In the genomic region with DNA sequence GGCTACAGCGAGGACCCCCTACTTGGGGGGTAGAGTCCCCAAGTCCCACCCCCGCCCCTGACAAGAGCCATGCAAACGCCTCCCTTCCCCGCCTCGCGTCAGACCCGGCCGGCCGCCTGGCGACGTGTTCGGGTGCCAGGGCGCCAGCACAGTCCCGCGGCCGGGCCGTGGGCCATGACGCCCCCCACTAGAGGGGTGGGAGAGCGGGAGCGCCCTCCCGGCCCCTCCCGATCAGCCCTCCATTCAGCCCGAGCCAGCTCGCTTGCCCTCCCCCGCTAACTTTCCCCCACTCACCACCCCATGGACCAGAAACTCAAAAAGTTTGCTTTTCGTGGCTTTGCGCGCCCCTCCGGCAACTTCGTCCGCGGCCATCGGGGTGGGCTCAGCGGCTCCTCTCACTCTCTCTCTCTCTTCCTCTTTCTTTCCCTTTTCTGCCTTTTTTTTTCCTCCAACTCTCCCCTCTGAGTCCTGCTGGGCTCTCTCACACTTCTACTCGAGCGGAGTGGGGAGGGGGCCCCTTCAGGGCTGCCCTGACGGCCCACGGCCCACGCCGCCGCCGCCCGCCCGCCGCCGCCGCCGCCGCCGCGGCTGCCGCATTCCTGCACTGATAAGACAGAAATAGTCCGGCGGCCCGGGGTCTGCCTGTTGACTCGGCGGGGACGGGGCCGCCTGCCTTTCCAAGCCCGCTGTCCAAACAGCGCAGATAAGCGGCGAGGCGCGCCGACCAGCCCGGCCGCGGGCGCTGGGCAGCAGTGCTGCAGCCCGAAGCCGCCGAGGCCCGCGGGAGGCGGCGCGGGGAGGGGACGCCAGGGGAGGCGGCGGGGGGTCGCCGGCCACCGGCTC, we compare ENCODE assay signal across 9 cellular contexts. TPM values are rescaled to one million over a fixed set of nuclear protein-coding genes. Genes with fewer than 3 reads are reported as not detected.
DNase-seq lines count a peak whose midpoint lies in the region; ATAC-seq, FAIRE-seq and TF ChIP-seq lines count a peak whose summit lies in the region.
"Had no signal": no experiment of that assay in that cellular context is flagged by ENCODE, and none has a peak within 500 bp of the region (broad histone marks: within the 10 kb centered on the region; RNA-seq: fewer than 3 reads in every experiment).

TSS of gene SMARCD3 (minus strand) at position 504 of the 843 bp plus-strand sequence. CDS start at position 372, 132 bp downstream.

- TF ChIP-seq CTCF in K562 (IDR thresholded peaks at IDR 0.05 in 2 of 3, conservative IDR thresholded peaks at IDR 0.05 in 1 of 3; ENCODE audit: insufficient read depth in 2 of 3, low read depth in 1 of 3, low read length in 3 of 3) (no peak), psoas muscle (IDR thresholded peaks at IDR 0.05) (no peak), GM13977 (IDR thresholded peaks at IDR 0.05; ENCODE audit: extremely low read depth, insufficient read depth, missing control alignments) (no peak)

- TF ChIP-seq EP300 in K562 (IDR thresholded peaks at IDR 0.05; ENCODE audit: low read length) = no peak

- no peak for TF ChIP-seq RAD21 in K562 (CRISPR knock-in tag; conservative IDR thresholded peaks at IDR 0.05 in 1 of 2, IDR thresholded peaks at IDR 0.05 in 1 of 2)

- H3K27ac ChIP-seq in K562 (ENCODE audit: extremely low read depth, low read depth, low read length) = no peak within 1 kb of the TSS
- H3K27ac ChIP-seq in psoas muscle = peak within 1 kb of the TSS; percentile 100

- H3K36me3 ChIP-seq in K562 (ENCODE audit: control insufficient read depth, insufficient read depth, low read length) (no peaks in the 10 kb centered on the region), psoas muscle (ENCODE audit: insufficient read depth in 1 of 2, low read depth in 1 of 2) (peaks cover 0 to 7% of the 10 kb centered on the region in 2 donors)

- H3K4me2 ChIP-seq in K562 (ENCODE audit: insufficient read depth, low read length) = peak within 1 kb of the TSS; percentile 66

- H3K4me3 ChIP-seq in K562 = peak within 1 kb of the TSS; percentile 32
- peak within 1 kb of the TSS; percentile 35 for H3K4me3 ChIP-seq in iPS-11a (ENCODE audit: low read depth, low read length)
- peak within 1 kb of the TSS; percentile 88 for H3K4me3 ChIP-seq in psoas muscle

- POLR2A ChIA-PET in K562 (lab: Yijun Ruan, JAX) = interaction anchor here (0.6 to 1.4 kb wide), 3 partner anchors 13 to 28 kb away, joined by 3 to 4 read pairs (median 3); no protein-coding TSS in a partner anchor

- H3K9me3 ChIP-seq in K562 (replicated peaks; ENCODE audit: control insufficient read depth, insufficient read depth, low read depth, low read length) = no peaks in the 10 kb centered on the region
- no peaks in the 10 kb centered on the region for H3K9me3 ChIP-seq in psoas muscle

- 2% methylated on average over 64 of the region's 84 CpGs for WGBS in K562 (ENCODE audit: insufficient coverage, low coverage, missing lambda C conversion rate)
- WGBS in psoas muscle, 3 donors = 0 to 1% (median 0%) methylated on average over 46 to 84 of the region's 84 CpGs

- ATAC-seq in K562 (peak; percentile 43), psoas muscle (peak in 2 of 4 donors; percentile 27 to 30)

- in situ Hi-C loops in K562 (cut with MboI) (no loop called here), GM13977 (cut with MboI; ENCODE audit: low pct_unique_long_range_greater_than_20kb, low sequenced_read_pairs, unreplicated experiment) (no loop called here)

- TF ChIP-seq POLR2A in K562 (conservative IDR thresholded peaks at IDR 0.05) = no peak

- peaks cover 8% of the 10 kb centered on the region for H3K9me1 ChIP-seq in K562 (ENCODE audit: control insufficient read depth, insufficient read depth, low read length)

- peak within 1 kb of the TSS; percentile 91 for H2AFZ ChIP-seq in K562 (ENCODE audit: low read depth, low read length)

- intact Hi-C loops in K562 (cut with micrococcal nuclease) = loop anchor here (1.0 kb wide), 1 partner anchor 102 kb away; no protein-coding TSS in a partner anchor
- intact Hi-C loops in psoas muscle (cut with DNase I) = no loop called here

- no peaks in the 10 kb centered on the region for H3K79me2 ChIP-seq in K562 (ENCODE audit: control insufficient read depth, insufficient read depth, low read length)

- CTCF ChIA-PET in K562 (lab: Yijun Ruan, JAX; ENCODE audit: low intra/inter-chr PET ratio) = interaction anchor here (0.5 to 1.6 kb wide), 2 partner anchors 22 to 55 kb away, joined by 3 to 11 read pairs; no protein-coding TSS in a partner anchor

- peak; percentile 46 for FAIRE-seq in K562 (lab: Jason Lieb, UNC)
- FAIRE-seq: colon had no signal

- H3K27me3 ChIP-seq in K562 (ENCODE audit: control insufficient read depth in 2 of 2, insufficient read depth in 2 of 2, low read length in 2 of 2) = peaks cover 18 to 50% of the 10 kb centered on the region in 2 experiments; a peak in 4 of 5 replicates
- no peaks in the 10 kb centered on the region for H3K27me3 ChIP-seq in psoas muscle (ENCODE audit: insufficient read depth in 3 of 3, low read length in 2 of 3)

- H4K20me1 ChIP-seq in K562 (replicated peaks; ENCODE audit: control insufficient read depth, insufficient read depth, low read length) = peaks cover 28% of the 10 kb centered on the region; the same call in 1 of the 2 replicates

- DNase-seq in NCI-H524 (lab: John Stamatoyannopoulos, UW) (peak; percentile 32 to 39), NCI-H524 treated with DMSO at 0.1 percent for 48 hours (lab: John Stamatoyannopoulos, UW) (no peak), OCI-M1 (lab: John Stamatoyannopoulos, UW) (peak; percentile 69), K562 (ENCODE audit: extremely low read depth in 1 of 4, low spot score in 3 of 4) (peak; percentile 83 to 91 (median 88)), psoas muscle (peak; percentile 69 to 83), GM13977 (ENCODE audit: low spot score) (no peak), NCI-H2107 treated with DMSO at 0.1 percent for 48 hours (lab: John Stamatoyannopoulos, UW; ENCODE audit: unreplicated experiment) (no peak)

- BruUV-seq in K562 (replicated peaks; lab: Mats Ljungman, UMichigan) = no TSS peak

- peak within 1 kb of the TSS; percentile 33 to 88; a peak in 3 of 4 replicates for H3K9ac ChIP-seq in K562 (ENCODE audit: insufficient read depth in 1 of 2, low read depth in 2 of 2, low read length in 2 of 2)

- H3K4me1 ChIP-seq in K562 (replicated peaks in 1 of 2; ENCODE audit: control insufficient read depth in 2 of 2, insufficient read depth in 2 of 2, low read length in 2 of 2) = peaks cover 28 to 85% of the 10 kb centered on the region in 2 experiments
- H3K4me1 ChIP-seq in psoas muscle = peaks cover 59% of the 10 kb centered on the region

TF ChIP-seq in K562, 482 proteins besides CTCF, POLR2A, EP300 and RAD21 (continues in another document):
- TF ChIP-seq ZNF785 (CRISPR knock-in tag; IDR thresholded peaks at IDR 0.05) = no peak
- peak; percentile 51; the same call in 1 of the 2 replicates for TF ChIP-seq HLTF (IDR thresholded peaks at IDR 0.05)
- TF ChIP-seq NFIC (IDR thresholded peaks at IDR 0.05) = 0 out of 2 replicates have a peak, but pooled peaks have one; percentile 23
- no peak for TF ChIP-seq SAP30 (IDR thresholded peaks at IDR 0.05; ENCODE audit: borderline replicate concordance, insufficient read depth, low read depth, low read length, poor library complexity, severe bottlenecking)
- TF ChIP-seq GATAD2A (IDR thresholded peaks at IDR 0.05) = peak; percentile 89; the same call in 1 of the 2 replicates
- TF ChIP-seq MED1 (CRISPR knock-in tag; IDR thresholded peaks at IDR 0.05; ENCODE audit: borderline replicate concordance) = no peak
- TF ChIP-seq TFAM (CRISPR knock-in tag; conservative IDR thresholded peaks at IDR 0.05) = no peak
- no peak for TF ChIP-seq TGIF2 (CRISPR knock-in tag; IDR thresholded peaks at IDR 0.05)
- TF ChIP-seq ZEB2 (IDR thresholded peaks at IDR 0.05) = no peak
- no peak for TF ChIP-seq ZNF551 (CRISPR knock-in tag; IDR thresholded peaks at IDR 0.05)
- TF ChIP-seq NCOA4 (IDR thresholded peaks at IDR 0.05; ENCODE audit: partially characterized antibody) = no peak
- peak; percentile 83 for TF ChIP-seq OTX1 (CRISPR knock-in tag; IDR thresholded peaks at IDR 0.05)
- TF ChIP-seq SP1 (CRISPR knock-in tag; IDR thresholded peaks at IDR 0.05) = no peak
- TF ChIP-seq JUNB (CRISPR knock-in tag; conservative IDR thresholded peaks at IDR 0.05) = no peak
- no peak for TF ChIP-seq TCF7L2 (IDR thresholded peaks at IDR 0.05; ENCODE audit: low read depth, low read length)
- no peak for TF ChIP-seq ELK1 (CRISPR knock-in tag; IDR thresholded peaks at IDR 0.05)
- 0 out of 2 replicates have a peak, but pooled peaks have one; percentile 67 for TF ChIP-seq TARDBP (IDR thresholded peaks at IDR 0.05)

RNA-seq across cellular contexts. Expression of gene SMARCD3, which starts in this region (rescaled TPM):
- 10.6 and 29.3 TPM in 2 replicates for total RNA-seq in K562 (2011; cell fraction: chromatin; rRNA removed; ENCODE audit: low replicate concordance)
- total RNA-seq in K562 (2011; cell fraction: nucleolus; rRNA removed) = 11.1 and 13.0 TPM in 2 replicates
- 9.4 and 19.5 TPM in 2 replicates for total RNA-seq in K562 (2011; cell fraction: nucleoplasm; rRNA removed)
- total RNA-seq in K562 (2014; rRNA removed) = 2.2 and 2.9 TPM in 2 replicates
- total RNA-seq in K562 (2014; rRNA removed; fragmentation: Illumina TruSeq; extraction: Trizol) = 1.2 and 1.3 TPM in 2 replicates
- total RNA-seq in K562 (2015; rRNA removed; fragmentation: Illumina TruSeq; extraction: Trizol) = 1.5 and 1.8 TPM in 2 replicates
- total RNA-seq in K562 (2021) = 2.3 and 3.6 TPM in 2 replicates
- 2.7 and 4.6 TPM in 2 replicates for polyA plus RNA-seq in K562 (2011; rRNA removed)
- polyA plus RNA-seq in K562 (2011; cell fraction: cytosol; rRNA removed) = 3.2 and 4.4 TPM in 2 replicates
- polyA plus RNA-seq in K562 (2011; cell fraction: nucleus; rRNA removed) = 26.3 and 28.4 TPM in 2 replicates
- 6.9 and 15.2 TPM in 2 replicates for polyA plus RNA-seq in K562 (2012)
- 1.9 and 2.6 TPM in 2 replicates for polyA plus RNA-seq in K562 (2014; fragmentation: Illumina TruSeq; extraction: Trizol)
- polyA plus RNA-seq in K562 (2014; fragmentation: Nextera tagmentation; extraction: Ambion mirVana) = under 1 TPM; 0.43 to 0.46 TPM
- polyA plus RNA-seq in K562 (2014; rRNA removed) = 2.6 and 3.0 TPM in 2 replicates
- 1.2 and 1.3 TPM in 2 replicates for polyA minus RNA-seq in K562 (2011; rRNA and poly(A)+ RNA removed)
- polyA minus RNA-seq in K562 (2011; cell fraction: cytosol; rRNA and poly(A)+ RNA removed) = 1.9 and 2.6 TPM in 2 replicates
- 3.0 and 3.2 TPM in 2 replicates for polyA minus RNA-seq in K562 (2011; cell fraction: nucleus; rRNA and poly(A)+ RNA removed)
- total RNA-seq in psoas muscle = 100 to 1,000 TPM in 3 of 4 donors, 10 to 100 TPM in 1; 92.5 to 138 (median 108) TPM
- polyA plus RNA-seq in psoas muscle = 10 to 100 TPM; 38.3 to 75.8 (median 58.5) TPM

Comparison
In these comparisons a context has a peak if more than half of its experiments do, and no peak if none do; other contexts are left out.
1. DNase-seq: peak in NCI-H524 (2 of 2), OCI-M1 (single experiment), K562 (4 of 4) and psoas muscle (2 of 2); none in NCI-H524 treated with DMSO at 0.1 percent for 48 hours (single experiment), GM13977 (single experiment) and NCI-H2107 treated with DMSO at 0.1 percent for 48 hours (single experiment).
2. H3K4me3 ChIP-seq: peak in every context shown above with its lines; median percentile 88 in psoas muscle; 35 in iPS-11a; 32 in K562.